Comparison of ENCODE assay signal across 16 cellular contexts in the genomic region with DNA sequence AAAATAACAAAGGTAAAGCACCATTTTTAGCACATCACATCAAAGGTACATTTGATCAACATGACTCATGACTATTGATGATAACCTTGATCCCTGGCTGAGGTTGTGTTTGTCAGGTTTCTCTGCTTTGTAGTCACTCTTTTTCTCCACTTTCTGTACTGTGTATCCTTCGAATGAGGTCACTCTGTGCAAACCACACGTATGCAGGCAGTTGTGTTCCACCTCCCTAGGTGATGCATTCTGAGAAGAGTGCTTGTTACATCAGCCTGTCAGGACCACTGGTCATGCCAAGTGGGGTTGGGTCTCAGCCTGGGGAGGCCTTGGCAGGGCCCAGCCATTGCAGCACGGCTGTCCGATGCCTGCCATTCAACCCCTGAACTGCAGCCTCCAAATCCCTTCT.
DNase-seq lines count a peak whose midpoint lies in the region; ATAC-seq and TF ChIP-seq lines count a peak whose summit lies in the region.
"Had no signal": no experiment of that assay in that cellular context is flagged by ENCODE, and none has a peak within 500 bp of the region (broad histone marks: within the 10 kb centered on the region; RNA-seq: fewer than 3 reads in every experiment).

No MANE protein-coding gene starts in this region.

- DNase-seq in activated T-cell treated with anti-CD3 and anti-CD28 coated beads, Interleukin-2, amount 50 U/mL, for 24 hours = no peak
- no peak for DNase-seq in activated T-cell treated with anti-CD3 and anti-CD28 coated beads, Interleukin-2, amount 50 U/mL, for 1 hour
- DNase-seq in T-helper 2 cell treated with Interferon-gamma antibody and Interleukin-4, amounts not matched to agents 5 μg/mL and 100 μg/mL, for 36 hours (ENCODE audit: low spot score) = peak; percentile 9
- no peak for DNase-seq in activated CD4-positive, alpha-beta memory T cell treated with anti-CD3 and anti-CD28 coated beads, Interleukin-2, amount 10 ng/mL, durations not matched to agents 7 days and 5 days
- no peak for DNase-seq in stimulated activated effector memory CD8-positive, alpha-beta T cell treated with anti-CD3 and anti-CD28 coated beads, Interleukin-12 subunit alpha, Interleukin-12 subunit beta, amount 100 ng/mL, for 72 hours (ENCODE audit: low spot score in 2 of 2)
- DNase-seq in retina = no peak
- DNase-seq: Calu3; CD8-positive, alpha-beta T cell; GM23248; KG1; NCI-H1105 treated with DMSO at 0.1 percent for 48 hours; NCI-H1694; NCI-H510A; NCI-H774 had no signal

- CTCF ChIA-PET in activated CD4-positive, alpha-beta memory T cell treated with anti-CD3 and anti-CD28 coated beads, Interleukin-2, amount 10 ng/mL, durations not matched to agents 7 days and 5 days (lab: Charles Lee) = no interaction called here

- H3K36me3 Mint-ChIP-seq in activated T-cell treated with anti-CD3 and anti-CD28 coated beads, Interleukin-2, amount 50 U/mL, for 24 hours (ENCODE audit: low read depth) = peaks cover 63% of the 10 kb centered on the region
- peaks cover 42% of the 10 kb centered on the region for H3K36me3 Mint-ChIP-seq in T-helper 2 cell treated with Interferon-gamma antibody and Interleukin-4, amounts not matched to agents 5 μg/mL and 100 μg/mL, for 36 hours (ENCODE audit: low read depth)
- peaks cover 43% of the 10 kb centered on the region for H3K36me3 Mint-ChIP-seq in activated CD4-positive, alpha-beta memory T cell treated with anti-CD3 and anti-CD28 coated beads, Interleukin-2, amount 10 ng/mL, durations not matched to agents 7 days and 5 days (ENCODE audit: low read depth)
- peaks cover 4% of the 10 kb centered on the region for H3K36me3 Mint-ChIP-seq in stimulated activated effector memory CD8-positive, alpha-beta T cell treated with anti-CD3 and anti-CD28 coated beads, Interleukin-12 subunit alpha, Interleukin-12 subunit beta, amount 100 ng/mL, for 72 hours

- H3K9me3 Mint-ChIP-seq in activated T-cell treated with anti-CD3 and anti-CD28 coated beads, Interleukin-2, amount 50 U/mL, for 24 hours = peaks cover 2% of the 10 kb centered on the region
- H3K9me3 Mint-ChIP-seq in T-helper 2 cell treated with Interferon-gamma antibody and Interleukin-4, amounts not matched to agents 5 μg/mL and 100 μg/mL, for 36 hours = peaks cover 30% of the 10 kb centered on the region
- H3K9me3 Mint-ChIP-seq in activated CD4-positive, alpha-beta memory T cell treated with anti-CD3 and anti-CD28 coated beads, Interleukin-2, amount 10 ng/mL, durations not matched to agents 7 days and 5 days = peaks cover 10% of the 10 kb centered on the region
- H3K9me3 Mint-ChIP-seq in stimulated activated effector memory CD8-positive, alpha-beta T cell treated with anti-CD3 and anti-CD28 coated beads, Interleukin-12 subunit alpha, Interleukin-12 subunit beta, amount 100 ng/mL, for 72 hours = no peaks in the 10 kb centered on the region
- H3K9me3 Mint-ChIP-seq: CD8-positive, alpha-beta T cell had no signal

- H3K4me1 Mint-ChIP-seq in activated T-cell treated with anti-CD3 and anti-CD28 coated beads, Interleukin-2, amount 50 U/mL, for 24 hours (ENCODE audit: low read depth) = peaks cover 33% of the 10 kb centered on the region
- H3K4me1 Mint-ChIP-seq in T-helper 2 cell treated with Interferon-gamma antibody and Interleukin-4, amounts not matched to agents 5 μg/mL and 100 μg/mL, for 36 hours (ENCODE audit: low read depth) = peaks cover 18% of the 10 kb centered on the region
- H3K4me1 Mint-ChIP-seq in activated CD4-positive, alpha-beta memory T cell treated with anti-CD3 and anti-CD28 coated beads, Interleukin-2, amount 10 ng/mL, durations not matched to agents 7 days and 5 days = peaks cover 28% of the 10 kb centered on the region
- H3K4me1 Mint-ChIP-seq in stimulated activated effector memory CD8-positive, alpha-beta T cell treated with anti-CD3 and anti-CD28 coated beads, Interleukin-12 subunit alpha, Interleukin-12 subunit beta, amount 100 ng/mL, for 72 hours = peaks cover 41% of the 10 kb centered on the region

- ATAC-seq in stimulated activated effector memory CD8-positive, alpha-beta T cell treated with anti-CD3 and anti-CD28 coated beads, Interleukin-12 subunit alpha, Interleukin-12 subunit beta, amount 100 ng/mL, for 72 hours = peak; percentile 94
- no peak for ATAC-seq in GM18505 (IDR thresholded peaks at IDR 0.05; ENCODE audit: unreplicated experiment)
- ATAC-seq: CD8-positive, alpha-beta T cell; GM12878 had no signal

- no peaks in the 10 kb centered on the region for H3K27me3 Mint-ChIP-seq in activated T-cell treated with anti-CD3 and anti-CD28 coated beads, Interleukin-2, amount 50 U/mL, for 24 hours
- no peaks in the 10 kb centered on the region for H3K27me3 Mint-ChIP-seq in T-helper 2 cell treated with Interferon-gamma antibody and Interleukin-4, amounts not matched to agents 5 μg/mL and 100 μg/mL, for 36 hours (ENCODE audit: low read depth)
- H3K27me3 Mint-ChIP-seq in activated CD4-positive, alpha-beta memory T cell treated with anti-CD3 and anti-CD28 coated beads, Interleukin-2, amount 10 ng/mL, durations not matched to agents 7 days and 5 days = no peaks in the 10 kb centered on the region

- peak overlapping the region; percentile 48 for H3K27ac Mint-ChIP-seq in activated T-cell treated with anti-CD3 and anti-CD28 coated beads, Interleukin-2, amount 50 U/mL, for 24 hours
- H3K27ac Mint-ChIP-seq in T-helper 2 cell treated with Interferon-gamma antibody and Interleukin-4, amounts not matched to agents 5 μg/mL and 100 μg/mL, for 36 hours = peak overlapping the region; percentile 63
- peak overlapping the region; percentile 52 for H3K27ac Mint-ChIP-seq in activated CD4-positive, alpha-beta memory T cell treated with anti-CD3 and anti-CD28 coated beads, Interleukin-2, amount 10 ng/mL, durations not matched to agents 7 days and 5 days
- H3K27ac Mint-ChIP-seq in stimulated activated effector memory CD8-positive, alpha-beta T cell treated with anti-CD3 and anti-CD28 coated beads, Interleukin-12 subunit alpha, Interleukin-12 subunit beta, amount 100 ng/mL, for 72 hours = peak overlapping the region; percentile 54
- H3K27ac Mint-ChIP-seq: CD8-positive, alpha-beta T cell had no signal

- no peak overlapping the region for H3K4me3 Mint-ChIP-seq in activated T-cell treated with anti-CD3 and anti-CD28 coated beads, Interleukin-2, amount 50 U/mL, for 24 hours
- peak overlapping the region; percentile 39 for H3K4me3 Mint-ChIP-seq in T-helper 2 cell treated with Interferon-gamma antibody and Interleukin-4, amounts not matched to agents 5 μg/mL and 100 μg/mL, for 36 hours
- H3K4me3 Mint-ChIP-seq in activated CD4-positive, alpha-beta memory T cell treated with anti-CD3 and anti-CD28 coated beads, Interleukin-2, amount 10 ng/mL, durations not matched to agents 7 days and 5 days = no peak overlapping the region
- peak overlapping the region; percentile 36 for H3K4me3 Mint-ChIP-seq in stimulated activated effector memory CD8-positive, alpha-beta T cell treated with anti-CD3 and anti-CD28 coated beads, Interleukin-12 subunit alpha, Interleukin-12 subunit beta, amount 100 ng/mL, for 72 hours
- H3K4me3 Mint-ChIP-seq: CD8-positive, alpha-beta T cell had no signal

- TF ChIP-seq POLR2A in GM18505 (IDR thresholded peaks at IDR 0.05; ENCODE audit: borderline replicate concordance, extremely low read depth, insufficient read depth, insufficient read length) = no peak

- POLR2A ChIA-PET in activated CD4-positive, alpha-beta memory T cell treated with anti-CD3 and anti-CD28 coated beads, Interleukin-2, amount 10 ng/mL, durations not matched to agents 7 days and 5 days (lab: Charles Lee) = no interaction called here

Comparison
In these comparisons a context has a peak if more than half of its experiments do, and no peak if none do; other contexts are left out.
1. H3K4me3 Mint-ChIP-seq: peak in T-helper 2 cell treated with Interferon-gamma antibody and Interleukin-4, amounts not matched to agents 5 μg/mL and 100 μg/mL, for 36 hours (single experiment) and stimulated activated effector memory CD8-positive, alpha-beta T cell treated with anti-CD3 and anti-CD28 coated beads, Interleukin-12 subunit alpha, Interleukin-12 subunit beta, amount 100 ng/mL, for 72 hours (single experiment); none in activated T-cell treated with anti-CD3 and anti-CD28 coated beads, Interleukin-2, amount 50 U/mL, for 24 hours (single experiment) and activated CD4-positive, alpha-beta memory T cell treated with anti-CD3 and anti-CD28 coated beads, Interleukin-2, amount 10 ng/mL, durations not matched to agents 7 days and 5 days (single experiment).
2. Peak in every context shown above with its lines, with median percentiles within 50 percentile points of each other: H3K27ac Mint-ChIP-seq.